In genomic region chr1:186740324-186740723, GRCh38 we compare ENCODE assay signal across 13 cellular contexts.
A peak's percentile ranks its signal among the peaks of the same experiment; 100 is the strongest.
DNase-seq lines count a peak whose midpoint lies in the region; ATAC-seq and TF ChIP-seq lines count a peak whose summit lies in the region.
"Had no signal": no experiment of that assay in that cellular context is flagged by ENCODE, and none has a peak within 500 bp of the region (broad histone marks: within the 10 kb centered on the region; RNA-seq: fewer than 3 reads in every experiment).

No MANE protein-coding gene starts in this region.

- no peak for TF ChIP-seq POLR2A in thyroid gland (IDR thresholded peaks at IDR 0.05)

- H3K36me3 ChIP-seq in thyroid gland = no peaks in the 10 kb centered on the region
- H3K36me3 ChIP-seq: pancreas had no signal

- TF ChIP-seq CTCF in GM12865 (IDR thresholded peaks at IDR 0.05; ENCODE audit: insufficient read depth, low read depth, low read length, missing control alignments) = no peak
- TF ChIP-seq CTCF in coronary artery (IDR thresholded peaks at IDR 0.05) = no peak
- no peak for TF ChIP-seq CTCF in thyroid gland (IDR thresholded peaks at IDR 0.05)

- no peaks in the 10 kb centered on the region for H3K4me1 ChIP-seq in thyroid gland
- H3K4me1 ChIP-seq: pancreas had no signal

- no peaks in the 10 kb centered on the region for H3K27me3 ChIP-seq in thyroid gland
- H3K27me3 ChIP-seq: pancreas had no signal

- no peak overlapping the region for H3K4me3 ChIP-seq in GM12865 (ENCODE audit: low read depth, low read length)
- no peak overlapping the region for H3K4me3 ChIP-seq in coronary artery
- no peak overlapping the region for H3K4me3 ChIP-seq in thyroid gland (replicated peaks in 1 of 3)
- H3K4me3 ChIP-seq: pancreas had no signal

- DNase-seq in GM12865 (ENCODE audit: low read depth) (peak; percentile 42), MV-4-11 (lab: John Stamatoyannopoulos, UW) (peak; percentile 30), coronary artery (ENCODE audit: low spot score) (no peak), Right ventricle myocardium superior (no peak), pons (ENCODE audit: low spot score) (no peak), thyroid gland (no peak)
- DNase-seq: mammary epithelial cell; NCI-H2227 treated with DMSO at 0.1 percent for 48 hours; pancreas; stimulated activated naive CD4-positive, alpha-beta T cell had no signal

- no peak overlapping the region for H3K27ac ChIP-seq in coronary artery
- no peak overlapping the region for H3K27ac ChIP-seq in thyroid gland
- H3K27ac ChIP-seq: C4-2B, pancreas had no signal

- ATAC-seq in GM18870 (IDR thresholded peaks at IDR 0.05; ENCODE audit: unreplicated experiment) = peak; percentile 61
- peak; percentile 70 for ATAC-seq in HG02642 (IDR thresholded peaks at IDR 0.05; ENCODE audit: poor library complexity, unreplicated experiment)
- no peak for ATAC-seq in Right ventricle myocardium superior (ENCODE audit: poor library complexity)
- ATAC-seq: pancreas had no signal

- no peaks in the 10 kb centered on the region for H3K9me3 ChIP-seq in thyroid gland
- H3K9me3 ChIP-seq: pancreas had no signal

- intact Hi-C loops in Right ventricle myocardium superior (cut with DNase I) (no loop called here), thyroid gland (cut with DNase I) (no loop called here)

- WGBS in thyroid gland, 2 donors = 86 to 91% methylated on average over 2 of the region's 2 CpGs

Comparison
In these comparisons a context has a peak if more than half of its experiments do, and no peak if none do; other contexts are left out.
1. DNase-seq: peak in GM12865 (single experiment) and MV-4-11 (single experiment); none in coronary artery (single experiment), Right ventricle myocardium superior (single experiment), pons (single experiment) and thyroid gland (0 of 2).